In genomic region chr5:36438765-36439501, GRCh38 we compare ENCODE assay signal across 26 cellular contexts.
DNase-seq lines count a peak whose midpoint lies in the region; ATAC-seq and TF ChIP-seq lines count a peak whose summit lies in the region.
"Had no signal": no experiment of that assay in that cellular context is flagged by ENCODE, and none has a peak within 500 bp of the region (broad histone marks: within the 10 kb centered on the region; RNA-seq: fewer than 3 reads in every experiment).

No MANE protein-coding gene starts in this region.

- in situ Hi-C loops in G401 (cut with HindIII; ENCODE audit: low sequenced_read_pairs): no loop called here
- in situ Hi-C loops in ACHN (cut with HindIII; ENCODE audit: low pct_ligation_motif_present, low pct_unique_long_range_greater_than_20kb, low sequenced_read_pairs): no loop called here

- peaks cover 6% of the 10 kb centered on the region for H3K27me3 Mint-ChIP-seq in WTC11 (ENCODE audit: low read depth)
- no peaks in the 10 kb centered on the region for H3K27me3 Mint-ChIP-seq in progenitor cell of endocrine pancreas

- POLR2A ChIA-PET in WTC11 (lab: Charles Lee): no interaction called here

- WGBS in testis, 2 donors: 76 to 78% methylated on average over 6 of the region's 6 CpGs

- intact Hi-C loops in testis (cut with DNase I; ENCODE audit: low total_unique reads): no loop called here

- no peak overlapping the region for H3K4me3 ChIP-seq in testis
- H3K4me3 ChIP-seq: BLaER1 treated with 17β-estradiol and CSF1 and Interleukin-3, amounts not matched to agents 10 nM and 100 nM; esophagus muscularis mucosa; hepatocyte; neural progenitor cell; SJSA1; stomach had no signal

- no peaks in the 10 kb centered on the region for H3K4me1 ChIP-seq in testis

- H3K4me1 Mint-ChIP-seq in WTC11: peaks cover 46% of the 10 kb centered on the region
- H3K4me1 Mint-ChIP-seq in progenitor cell of endocrine pancreas (ENCODE audit: low read depth): peaks cover 28% of the 10 kb centered on the region

- DNase-seq in G401 (ENCODE audit: low spot score): peak; percentile 20
- DNase-seq in WTC11 (ENCODE audit: low spot score): no peak
- DNase-seq in globus pallidus (ENCODE audit: low spot score): peak; percentile 64
- DNase-seq in progenitor cell of endocrine pancreas (ENCODE audit: low spot score, unreplicated experiment): no peak
- DNase-seq in retina: no peak
- DNase-seq in ACHN: no peak
- no peak for DNase-seq in testis
- DNase-seq: activated CD4-positive, alpha-beta T cell treated with anti-CD3 and anti-CD28 coated beads for 1 hour; activated CD8-positive, alpha-beta T cell treated with anti-CD3 and anti-CD28 coated beads, Interleukin-2, amount 10 ng/mL, durations not matched to agents 7 days and 5 days; activated effector memory CD4-positive, alpha-beta T cell treated with anti-CD3 and anti-CD28 coated beads, Interleukin-2, amount 50 U/mL, for 16 hours; activated T-cell treated with anti-CD3 and anti-CD28 coated beads for 4 hours; cortex of kidney; endodermal cell; H9; IMR-90; islet precursor cell; NCI-H1105; NCI-H2029 treated with DMSO at 0.1 percent for 48 hours; NCI-H345; stomach; T-helper 1 cell had no signal

- no peak overlapping the region for H3K4me3 Mint-ChIP-seq in WTC11
- H3K4me3 Mint-ChIP-seq in progenitor cell of endocrine pancreas (ENCODE audit: low read depth): no peak overlapping the region
- H3K4me3 Mint-ChIP-seq: activated CD8-positive, alpha-beta T cell treated with anti-CD3 and anti-CD28 coated beads, Interleukin-2, amount 10 ng/mL, durations not matched to agents 7 days and 5 days; endodermal cell; H9; neural progenitor cell had no signal

- H3K9me3 ChIP-seq in testis: no peaks in the 10 kb centered on the region
- H3K9me3 ChIP-seq: esophagus muscularis mucosa, SJSA1, stomach had no signal

- H3K9me3 Mint-ChIP-seq in WTC11: peaks cover 10% of the 10 kb centered on the region
- H3K9me3 Mint-ChIP-seq in progenitor cell of endocrine pancreas (ENCODE audit: low read depth): peaks cover 11% of the 10 kb centered on the region
- H3K9me3 Mint-ChIP-seq: endodermal cell, H9 had no signal

- no peaks in the 10 kb centered on the region for H3K36me3 ChIP-seq in testis (ENCODE audit: low read depth, missing control alignments)
- H3K36me3 ChIP-seq: BLaER1 treated with 17β-estradiol and CSF1 and Interleukin-3, amounts not matched to agents 10 nM and 100 nM; esophagus muscularis mucosa; neural progenitor cell; SJSA1; stomach had no signal

- H3K36me3 Mint-ChIP-seq in WTC11 (0 out of 2 replicates have a peak, but pooled peaks cover 2% of the 10 kb centered on the region), progenitor cell of endocrine pancreas (ENCODE audit: insufficient read depth) (no peaks in the 10 kb centered on the region)
- H3K36me3 Mint-ChIP-seq: neural progenitor cell had no signal

- TF ChIP-seq CTCF in WTC11 (IDR thresholded peaks at IDR 0.05) (no peak), progenitor cell of endocrine pancreas (IDR thresholded peaks at IDR 0.05; ENCODE audit: unreplicated experiment) (no peak), testis (IDR thresholded peaks at IDR 0.05) (no peak)

- ATAC-seq in WTC11: no peak; the same call in 1 of the 2 replicates
- ATAC-seq: activated CD8-positive, alpha-beta T cell treated with anti-CD3 and anti-CD28 coated beads, Interleukin-2, amount 10 ng/mL, durations not matched to agents 7 days and 5 days had no signal

- H3K27ac Mint-ChIP-seq in WTC11 (peak overlapping the region; percentile 24; the same call in 1 of the 2 replicates), progenitor cell of endocrine pancreas (peak overlapping the region; percentile 1)
- H3K27ac Mint-ChIP-seq: activated CD8-positive, alpha-beta T cell treated with anti-CD3 and anti-CD28 coated beads, Interleukin-2, amount 10 ng/mL, durations not matched to agents 7 days and 5 days; endodermal cell; H9; neural progenitor cell had no signal

- H3K27me3 ChIP-seq in testis: no peaks in the 10 kb centered on the region
- H3K27me3 ChIP-seq: BLaER1 treated with 17β-estradiol and CSF1 and Interleukin-3, amounts not matched to agents 10 nM and 100 nM; esophagus muscularis mucosa; hepatocyte; neural progenitor cell; stomach had no signal

- H3K27ac ChIP-seq in testis: no peak overlapping the region
- H3K27ac ChIP-seq: BLaER1 treated with 17β-estradiol and CSF1 and Interleukin-3, amounts not matched to agents 10 nM and 100 nM; esophagus muscularis mucosa; hepatocyte; neural progenitor cell; SJSA1; stomach had no signal

- no peak for TF ChIP-seq POLR2A in testis (IDR thresholded peaks at IDR 0.05)

- CTCF ChIA-PET in WTC11 (lab: Charles Lee): interaction anchor here (3.2 kb wide), 1 partner anchor 257 kb away, joined by 9 read pairs; no protein-coding TSS in a partner anchor

TF ChIP-seq in WTC11, 78 proteins besides CTCF, POLR2A, EP300 and RAD21:
- no peak for TF ChIP-seq GRHL2 (CRISPR knock-in tag; IDR thresholded peaks at IDR 0.05; ENCODE audit: insufficient replicate concordance, severe bottlenecking)

Comparison
In these comparisons a context has a peak if more than half of its experiments do, and no peak if none do; other contexts are left out.
1. DNase-seq: peak in G401 (single experiment) and globus pallidus (single experiment); none in WTC11 (single experiment), progenitor cell of endocrine pancreas (single experiment), retina (single experiment), ACHN (single experiment) and testis (single experiment).